ENCODE assay signal across 1 cellular context in genomic region chr2:24816884-24817283, GRCh38.
TF ChIP-seq lines count a peak whose summit lies in the region.

No MANE protein-coding gene starts in this region.

TF ChIP-seq in K562, 482 proteins besides CTCF, POLR2A, EP300 and RAD21 (continued from another document and continues in another):
- TF ChIP-seq, protein P1, sequence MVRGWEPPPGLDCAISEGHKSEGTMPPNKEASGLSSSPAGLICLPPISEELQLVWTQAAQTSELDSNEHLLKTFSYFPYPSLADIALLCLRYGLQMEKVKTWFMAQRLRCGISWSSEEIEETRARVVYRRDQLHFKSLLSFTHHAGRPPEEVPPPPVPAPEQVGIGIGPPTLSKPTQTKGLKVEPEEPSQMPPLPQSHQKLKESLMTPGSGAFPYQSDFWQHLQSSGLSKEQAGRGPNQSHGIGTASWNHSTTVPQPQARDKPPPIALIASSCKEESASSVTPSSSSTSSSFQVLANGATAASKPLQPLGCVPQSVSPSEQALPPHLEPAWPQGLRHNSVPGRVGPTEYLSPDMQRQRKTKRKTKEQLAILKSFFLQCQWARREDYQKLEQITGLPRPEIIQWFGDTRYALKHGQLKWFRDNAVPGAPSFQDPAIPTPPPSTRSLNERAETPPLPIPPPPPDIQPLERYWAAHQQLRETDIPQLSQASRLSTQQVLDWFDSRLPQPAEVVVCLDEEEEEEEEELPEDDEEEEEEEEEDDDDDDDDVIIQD (CRISPR knock-in tag; IDR thresholded peaks at IDR 0.05) = no peak
- TF ChIP-seq SRSF1 (IDR thresholded peaks at IDR 0.05; ENCODE audit: low read depth, low read length) (no peak), ZNF445 (CRISPR knock-in tag; IDR thresholded peaks at IDR 0.05; ENCODE audit: low read depth) (no peak), PPARD (CRISPR knock-in tag; IDR thresholded peaks at IDR 0.05) (no peak), PURB (CRISPR knock-in tag; IDR thresholded peaks at IDR 0.05; ENCODE audit: low read depth) (no peak), ZNF395 (CRISPR knock-in tag; IDR thresholded peaks at IDR 0.05) (peak; percentile 66), CREM (IDR thresholded peaks at IDR 0.05; ENCODE audit: low read depth) (peak; percentile 80), RBM15 (IDR thresholded peaks at IDR 0.05; ENCODE audit: insufficient read depth, low read length) (no peak), KDM1A (IDR thresholded peaks at IDR 0.05) (peak in 1 of 2 experiments; percentile 24; a peak in 1 of 4 replicates), HDGF (IDR thresholded peaks at IDR 0.05) (no peak), SMARCC2 (IDR thresholded peaks at IDR 0.05; ENCODE audit: low read depth) (0 out of 2 replicates have a peak, but pooled peaks have one; percentile 27), RFX5 (IDR thresholded peaks at IDR 0.05; ENCODE audit: low read depth, low read length) (no peak), EHMT2 (IDR thresholded peaks at IDR 0.05) (peak; percentile 61; the same call in 1 of the 2 replicates), CBX2 (IDR thresholded peaks at IDR 0.05; ENCODE audit: insufficient read depth, low read length, poor library complexity, severe bottlenecking) (no peak), TARDBP (IDR thresholded peaks at IDR 0.05) (no peak), DDX20 (tag; IDR thresholded peaks at IDR 0.05; ENCODE audit: low read depth) (peak; percentile 30; the same call in 1 of the 2 replicates), ZNF324 (CRISPR knock-in tag; IDR thresholded peaks at IDR 0.05) (no peak), E4F1 (CRISPR knock-in tag; IDR thresholded peaks at IDR 0.05; ENCODE audit: borderline replicate concordance) (no peak), ZNF592 (IDR thresholded peaks at IDR 0.05) (peak; percentile 88), HNRNPUL1 (IDR thresholded peaks at IDR 0.05; ENCODE audit: low read length) (no peak), FUS (optimal IDR thresholded peaks at IDR 0.05; ENCODE audit: low read depth, low read length) (no peak), MCM3 (IDR thresholded peaks at IDR 0.05) (no peak), ZFP36 (IDR thresholded peaks at IDR 0.05; ENCODE audit: low read depth, low read length, partially characterized antibody) (no peak), ZBTB49 (CRISPR knock-in tag; IDR thresholded peaks at IDR 0.05; ENCODE audit: borderline replicate concordance) (no peak), XRCC4 (IDR thresholded peaks at IDR 0.05; ENCODE audit: extremely low read depth, insufficient read depth, insufficient read length) (no peak), SP2 (IDR thresholded peaks at IDR 0.05; ENCODE audit: extremely low read depth, low read depth, low read length, poor library complexity, severe bottlenecking) (no peak), GATAD2A (IDR thresholded peaks at IDR 0.05) (no peak), JUN (IDR thresholded peaks at IDR 0.05; ENCODE audit: borderline replicate concordance, low read depth, low read length) (0 out of 2 replicates have a peak, but pooled peaks have one; percentile 32), JUN (CRISPR knock-in tag; IDR thresholded peaks at IDR 0.05; ENCODE audit: borderline replicate concordance) (no peak), CBFB (CRISPR knock-in tag; IDR thresholded peaks at IDR 0.05) (no peak), KLF16 (IDR thresholded peaks at IDR 0.05) (no peak), MYC (IDR thresholded peaks at IDR 0.05; ENCODE audit: low read depth, low read length) (no peak), MYC (CRISPR knock-in tag; IDR thresholded peaks at IDR 0.05; ENCODE audit: borderline replicate concordance, low read depth) (no peak), POLR2B (IDR thresholded peaks at IDR 0.05; ENCODE audit: low read depth, partially characterized antibody) (no peak), ZNF12 (CRISPR knock-in tag; IDR thresholded peaks at IDR 0.05) (no peak), HNRNPL (IDR thresholded peaks at IDR 0.05; ENCODE audit: low read depth, low read length) (no peak), ZNF282 (CRISPR knock-in tag; IDR thresholded peaks at IDR 0.05) (no peak), ZNF3 (CRISPR knock-in tag; IDR thresholded peaks at IDR 0.05) (no peak), CBFA2T2 (conservative IDR thresholded peaks at IDR 0.05) (no peak), SMAD4 (CRISPR knock-in tag; conservative IDR thresholded peaks at IDR 0.05) (no peak; the same call in 1 of the 2 replicates), NFRKB (IDR thresholded peaks at IDR 0.05; ENCODE audit: low read depth) (peak; percentile 63; the same call in 1 of the 2 replicates), MEF2A (IDR thresholded peaks at IDR 0.05; ENCODE audit: control insufficient read depth, low read depth, low read length) (no peak), RCOR1 (IDR thresholded peaks at IDR 0.05; ENCODE audit: borderline replicate concordance in 1 of 2, low read depth in 2 of 2, low read length in 2 of 2) (peak in 1 of 2 experiments; percentile 47; a peak in 1 of 4 replicates), LEF1 (IDR thresholded peaks at IDR 0.05) (no peak), ZNF133 (CRISPR knock-in tag; IDR thresholded peaks at IDR 0.05) (no peak)
- TF ChIP-seq, protein P2, sequence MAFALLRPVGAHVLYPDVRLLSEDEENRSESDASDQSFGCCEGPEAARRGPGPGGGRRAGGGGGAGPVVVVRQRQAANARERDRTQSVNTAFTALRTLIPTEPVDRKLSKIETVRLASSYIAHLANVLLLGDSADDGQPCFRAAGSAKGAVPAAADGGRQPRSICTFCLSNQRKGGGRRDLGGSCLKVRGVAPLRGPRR (CRISPR knock-in tag; IDR thresholded peaks at IDR 0.05) = no peak
- TF ChIP-seq, protein P3, sequence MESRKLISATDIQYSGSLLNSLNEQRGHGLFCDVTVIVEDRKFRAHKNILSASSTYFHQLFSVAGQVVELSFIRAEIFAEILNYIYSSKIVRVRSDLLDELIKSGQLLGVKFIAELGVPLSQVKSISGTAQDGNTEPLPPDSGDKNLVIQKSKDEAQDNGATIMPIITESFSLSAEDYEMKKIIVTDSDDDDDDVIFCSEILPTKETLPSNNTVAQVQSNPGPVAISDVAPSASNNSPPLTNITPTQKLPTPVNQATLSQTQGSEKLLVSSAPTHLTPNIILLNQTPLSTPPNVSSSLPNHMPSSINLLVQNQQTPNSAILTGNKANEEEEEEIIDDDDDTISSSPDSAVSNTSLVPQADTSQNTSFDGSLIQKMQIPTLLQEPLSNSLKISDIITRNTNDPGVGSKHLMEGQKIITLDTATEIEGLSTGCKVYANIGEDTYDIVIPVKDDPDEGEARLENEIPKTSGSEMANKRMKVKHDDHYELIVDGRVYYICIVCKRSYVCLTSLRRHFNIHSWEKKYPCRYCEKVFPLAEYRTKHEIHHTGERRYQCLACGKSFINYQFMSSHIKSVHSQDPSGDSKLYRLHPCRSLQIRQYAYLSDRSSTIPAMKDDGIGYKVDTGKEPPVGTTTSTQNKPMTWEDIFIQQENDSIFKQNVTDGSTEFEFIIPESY (CRISPR knock-in tag; IDR thresholded peaks at IDR 0.05) = no peak
- TF ChIP-seq, protein P4, sequence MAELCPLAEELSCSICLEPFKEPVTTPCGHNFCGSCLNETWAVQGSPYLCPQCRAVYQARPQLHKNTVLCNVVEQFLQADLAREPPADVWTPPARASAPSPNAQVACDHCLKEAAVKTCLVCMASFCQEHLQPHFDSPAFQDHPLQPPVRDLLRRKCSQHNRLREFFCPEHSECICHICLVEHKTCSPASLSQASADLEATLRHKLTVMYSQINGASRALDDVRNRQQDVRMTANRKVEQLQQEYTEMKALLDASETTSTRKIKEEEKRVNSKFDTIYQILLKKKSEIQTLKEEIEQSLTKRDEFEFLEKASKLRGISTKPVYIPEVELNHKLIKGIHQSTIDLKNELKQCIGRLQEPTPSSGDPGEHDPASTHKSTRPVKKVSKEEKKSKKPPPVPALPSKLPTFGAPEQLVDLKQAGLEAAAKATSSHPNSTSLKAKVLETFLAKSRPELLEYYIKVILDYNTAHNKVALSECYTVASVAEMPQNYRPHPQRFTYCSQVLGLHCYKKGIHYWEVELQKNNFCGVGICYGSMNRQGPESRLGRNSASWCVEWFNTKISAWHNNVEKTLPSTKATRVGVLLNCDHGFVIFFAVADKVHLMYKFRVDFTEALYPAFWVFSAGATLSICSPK (IDR thresholded peaks at IDR 0.05; ENCODE audit: borderline replicate concordance) = no peak
- TF ChIP-seq, protein P5, sequence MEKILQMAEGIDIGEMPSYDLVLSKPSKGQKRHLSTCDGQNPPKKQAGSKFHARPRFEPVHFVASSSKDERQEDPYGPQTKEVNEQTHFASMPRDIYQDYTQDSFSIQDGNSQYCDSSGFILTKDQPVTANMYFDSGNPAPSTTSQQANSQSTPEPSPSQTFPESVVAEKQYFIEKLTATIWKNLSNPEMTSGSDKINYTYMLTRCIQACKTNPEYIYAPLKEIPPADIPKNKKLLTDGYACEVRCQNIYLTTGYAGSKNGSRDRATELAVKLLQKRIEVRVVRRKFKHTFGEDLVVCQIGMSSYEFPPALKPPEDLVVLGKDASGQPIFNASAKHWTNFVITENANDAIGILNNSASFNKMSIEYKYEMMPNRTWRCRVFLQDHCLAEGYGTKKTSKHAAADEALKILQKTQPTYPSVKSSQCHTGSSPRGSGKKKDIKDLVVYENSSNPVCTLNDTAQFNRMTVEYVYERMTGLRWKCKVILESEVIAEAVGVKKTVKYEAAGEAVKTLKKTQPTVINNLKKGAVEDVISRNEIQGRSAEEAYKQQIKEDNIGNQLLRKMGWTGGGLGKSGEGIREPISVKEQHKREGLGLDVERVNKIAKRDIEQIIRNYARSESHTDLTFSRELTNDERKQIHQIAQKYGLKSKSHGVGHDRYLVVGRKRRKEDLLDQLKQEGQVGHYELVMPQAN (IDR thresholded peaks at IDR 0.05; ENCODE audit: borderline replicate concordance) = no peak
